20 cellular contexts compared by ENCODE assay signal in genomic region chr12:123293178-123293760, GRCh38.
"Had no signal": no experiment of that assay in that cellular context is flagged by ENCODE, and none has a peak within 500 bp of the region (broad histone marks: within the 10 kb centered on the region; RNA-seq: fewer than 3 reads in every experiment).

No MANE protein-coding gene starts in this region.

- H3K4me1 ChIP-seq: esophagus squamous epithelium, left ventricle myocardium inferior, parathyroid adenoma, right atrium auricular region, spleen, testis, transverse colon had no signal

- H3K4me1 Mint-ChIP-seq: activated naive CD4-positive, alpha-beta T cell treated with anti-CD3 and anti-CD28 coated beads, Interleukin-2, amount 50 U/mL, for 24 hours; naive B cell had no signal

- H3K27ac ChIP-seq: esophagus squamous epithelium, left ventricle myocardium inferior, parathyroid adenoma, right atrium auricular region, spleen, testis, transverse colon had no signal

- DNase-seq: activated CD4-positive, alpha-beta T cell treated with anti-CD3 and anti-CD28 coated beads for 1 hour; activated CD4-positive, alpha-beta T cell treated with anti-CD3 and anti-CD28 coated beads, Interleukin-2, amount 50 U/mL, for 1 hour; activated T-cell treated with anti-CD3 and anti-CD28 coated beads for 4 hours; anterior cingulate cortex; dermis blood vessel endothelial cell; effector CD4-positive, alpha-beta T cell; esophagus squamous epithelium; foreskin melanocyte; left ventricle myocardium inferior; naive B cell; nucleus accumbens; spleen; stimulated activated naive CD4-positive, alpha-beta T cell treated with Interleukin-2 at 50 U/mL for 16 hours; T-helper 2 cell; testis; transverse colon had no signal

- H3K9me3 Mint-ChIP-seq: activated naive CD4-positive, alpha-beta T cell treated with anti-CD3 and anti-CD28 coated beads, Interleukin-2, amount 50 U/mL, for 24 hours; activated T-helper 1 cell treated with anti-CD3 and anti-CD28 coated beads, Interleukin-12 subunit alpha, Interleukin-12 subunit beta, Interleukin-2, Interleukin-4 antibody, amounts not matched to agents 30 ng/mL and 10 ng/mL and 1 ng/mL, durations not matched to agents 14 hours and 24 hours and 36 hours; naive B cell had no signal

- H3K79me2 ChIP-seq: parathyroid adenoma had no signal

- H3K9ac ChIP-seq: parathyroid adenoma had no signal

- H3K27me3 ChIP-seq: esophagus squamous epithelium, right atrium auricular region, spleen, testis, transverse colon had no signal

- H3K9me3 ChIP-seq: esophagus squamous epithelium, left ventricle myocardium inferior, right atrium auricular region, spleen, testis, transverse colon had no signal

- H3K27ac Mint-ChIP-seq: activated naive CD4-positive, alpha-beta T cell treated with anti-CD3 and anti-CD28 coated beads, Interleukin-2, amount 50 U/mL, for 24 hours; activated T-helper 1 cell treated with anti-CD3 and anti-CD28 coated beads, Interleukin-12 subunit alpha, Interleukin-12 subunit beta, Interleukin-2, Interleukin-4 antibody, amounts not matched to agents 30 ng/mL and 10 ng/mL and 1 ng/mL, durations not matched to agents 14 hours and 24 hours and 36 hours had no signal

- H2AFZ ChIP-seq: parathyroid adenoma had no signal

- H3K4me3 ChIP-seq: esophagus squamous epithelium, left ventricle myocardium inferior, right atrium auricular region, spleen, testis, transverse colon had no signal

- H3K4me3 Mint-ChIP-seq: activated naive CD4-positive, alpha-beta T cell treated with anti-CD3 and anti-CD28 coated beads, Interleukin-2, amount 50 U/mL, for 24 hours; activated T-helper 1 cell treated with anti-CD3 and anti-CD28 coated beads, Interleukin-12 subunit alpha, Interleukin-12 subunit beta, Interleukin-2, Interleukin-4 antibody, amounts not matched to agents 30 ng/mL and 10 ng/mL and 1 ng/mL, durations not matched to agents 14 hours and 24 hours and 36 hours; naive B cell had no signal

- H3K27me3 Mint-ChIP-seq: activated naive CD4-positive, alpha-beta T cell treated with anti-CD3 and anti-CD28 coated beads, Interleukin-2, amount 50 U/mL, for 24 hours; naive B cell had no signal
